ENCODE assay signal across 6 cellular contexts in the genomic region with DNA sequence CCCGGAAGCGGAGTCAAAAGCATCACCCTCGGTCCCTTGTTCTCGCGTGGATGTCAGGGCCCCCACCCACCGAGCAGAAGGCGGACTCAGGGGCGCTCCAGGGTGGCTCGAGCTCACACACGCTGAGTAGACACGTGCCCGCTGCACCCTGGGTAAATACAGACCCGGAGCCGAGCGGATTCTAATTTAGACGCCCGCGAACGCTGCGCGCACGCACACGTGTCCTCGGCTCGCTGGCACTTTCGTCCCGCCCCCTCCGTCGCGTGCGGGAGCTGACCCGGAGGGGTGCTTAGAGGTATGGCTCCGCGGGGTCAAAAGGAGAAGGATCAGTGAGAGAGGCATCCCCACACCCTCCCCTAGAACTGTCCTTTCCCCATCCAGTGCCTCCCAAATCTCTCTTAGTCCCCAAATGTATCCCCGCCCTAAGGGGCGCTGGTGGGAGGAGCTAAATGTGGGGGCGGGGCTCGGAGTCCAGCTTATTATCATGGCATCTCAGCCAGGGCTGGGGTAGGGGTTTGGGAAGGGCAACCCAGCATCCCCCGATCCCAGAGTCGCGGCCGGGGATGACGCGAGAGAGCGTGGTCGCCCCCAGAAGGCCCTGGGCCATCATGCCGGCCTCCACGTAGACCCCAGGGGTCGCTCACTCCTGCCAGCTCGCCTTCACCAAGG. TPM values are rescaled to one million over a fixed set of nuclear protein-coding genes. Genes with fewer than 3 reads are reported as not detected.
DNase-seq lines count a peak whose midpoint lies in the region.

No MANE protein-coding gene starts in this region.

- no peak overlapping the region for H3K27ac ChIP-seq in thymus (ENCODE audit: low read depth)

- DNase-seq in ELF-1 (ENCODE audit: low read depth, low spot score) = peak; percentile 57
- peak; percentile 86 for DNase-seq in NCI-H2227 (lab: John Stamatoyannopoulos, UW; ENCODE audit: unreplicated experiment)
- DNase-seq in activated T-cell treated with anti-CD3 and anti-CD28 coated beads, Interleukin-2, amount 50 U/mL, for 48 hours = peak; percentile 80 to 84
- DNase-seq in iPS-NIHi11 (ENCODE audit: low spot score) = peak; percentile 60
- DNase-seq in pons (ENCODE audit: low spot score) = no peak

- H3K36me3 ChIP-seq in thymus (ENCODE audit: control insufficient read depth, insufficient read depth) = no peaks in the 10 kb centered on the region

- peaks cover 2% of the 10 kb centered on the region for H3K9me3 ChIP-seq in thymus (ENCODE audit: control insufficient read depth)

- peaks cover 83% of the 10 kb centered on the region for H3K27me3 ChIP-seq in thymus (ENCODE audit: control insufficient read depth, insufficient read depth)

- peak overlapping the region; percentile 33 for H3K4me3 ChIP-seq in thymus (ENCODE audit: low read length)

- WGBS in thymus = 1% methylated on average over 50 of the region's 50 CpGs

- H3K4me1 ChIP-seq in thymus (ENCODE audit: control insufficient read depth, insufficient read depth, low read length) = peaks cover 40% of the 10 kb centered on the region

RNA-seq across cellular contexts. Expression of gene ICAM5, which starts 0.5 kb away (rescaled TPM):
- polyA plus RNA-seq in thymus = 1.2 TPM

RNA-seq across cellular contexts. Expression of gene ICAM4, which starts 2.5 kb away (rescaled TPM):
- polyA plus RNA-seq in thymus = 3.8 TPM

RNA-seq across cellular contexts. Expression of gene ICAM1, which starts 18.4 kb away (rescaled TPM):
- polyA plus RNA-seq in thymus = 18.2 TPM

RNA-seq across cellular contexts. Expression of gene ZGLP1, which starts 20.3 kb away (rescaled TPM):
- 29.8 TPM for polyA plus RNA-seq in thymus

RNA-seq across cellular contexts. Expression of gene FDX2, which starts 26.5 kb away (rescaled TPM):
- 18.2 TPM for polyA plus RNA-seq in thymus
